ENCODE assay signal across 11 cellular contexts in genomic region chr2:54581326-54582039, GRCh38.
DNase-seq lines count a peak whose midpoint lies in the region; ATAC-seq and TF ChIP-seq lines count a peak whose summit lies in the region.
"Had no signal": no experiment of that assay in that cellular context is flagged by ENCODE, and none has a peak within 500 bp of the region (broad histone marks: within the 10 kb centered on the region; RNA-seq: fewer than 3 reads in every experiment).

No MANE protein-coding gene starts in this region.

- no peak for TF ChIP-seq CTCF in A673 (conservative IDR thresholded peaks at IDR 0.05; ENCODE audit: low read depth, low read length)
- TF ChIP-seq CTCF in type B pancreatic cell (conservative IDR thresholded peaks at IDR 0.05) = no peak

- POLR2A ChIA-PET in A673 (lab: Charles Lee; ENCODE audit: low non-redundant PET) = no interaction called here

- no peak overlapping the region for H3K4me3 Mint-ChIP-seq in type B pancreatic cell

- DNase-seq in GF-D8 (lab: John Stamatoyannopoulos, UW) = peak; percentile 72
- peak; percentile 69 for DNase-seq in NCI-H82 (lab: John Stamatoyannopoulos, UW)
- peak; percentile 66 for DNase-seq in germinal center (ENCODE audit: low spot score)
- no peak for DNase-seq in A673 (ENCODE audit: low spot score)
- DNase-seq in H7 = no peak
- no peak for DNase-seq in dedifferentiated amniotic fluid mesenchymal stem cell (ENCODE audit: extremely low spot score)
- no peak for DNase-seq in type B pancreatic cell (ENCODE audit: extremely low spot score, unreplicated experiment)
- DNase-seq: stimulated activated CD4-positive, alpha-beta T cell treated with anti-CD3 and anti-CD28 coated beads, Interleukin-4, amount 100 ng/mL, for 4 hours; T-helper 9 cell had no signal

- no TSS peak for BruUV-seq in A673 (replicated peaks; lab: Mats Ljungman, UMichigan)

- ATAC-seq in GM19351 (IDR thresholded peaks at IDR 0.05; ENCODE audit: unreplicated experiment) = peak; percentile 33

- H3K36me3 ChIP-seq in A673 (ENCODE audit: insufficient read depth, low read length, poor library complexity, severe bottlenecking) (no peaks in the 10 kb centered on the region), H7 (replicated peaks; ENCODE audit: control insufficient read depth, insufficient read depth, low read length) (no peaks in the 10 kb centered on the region)

- H3K27me3 ChIP-seq in A673 (replicated peaks; ENCODE audit: insufficient read depth, low read depth, low read length, poor library complexity) = no peaks in the 10 kb centered on the region
- H3K27me3 ChIP-seq in H7 (ENCODE audit: control insufficient read depth, insufficient read depth, low read length) = no peaks in the 10 kb centered on the region

- no peaks in the 10 kb centered on the region for H3K27me3 Mint-ChIP-seq in type B pancreatic cell
- H3K27me3 Mint-ChIP-seq: brain had no signal

- peaks cover 78% of the 10 kb centered on the region for H3K4me1 ChIP-seq in A673 (ENCODE audit: insufficient read depth, low read length, poor library complexity, severe bottlenecking)

- H3K27ac ChIP-seq in A673 (ENCODE audit: low read depth, low read length, poor library complexity, severe bottlenecking) = no peak overlapping the region

- peaks cover 8% of the 10 kb centered on the region for H3K36me3 Mint-ChIP-seq in type B pancreatic cell

- no peaks in the 10 kb centered on the region for H3K9me3 ChIP-seq in A673 (ENCODE audit: low read depth, low read length, poor library complexity, severe bottlenecking)

- no peaks in the 10 kb centered on the region for H3K9me3 Mint-ChIP-seq in type B pancreatic cell
- H3K9me3 Mint-ChIP-seq: brain had no signal

- H3K27ac Mint-ChIP-seq in type B pancreatic cell = no peak overlapping the region

- intact Hi-C loops in A673 (cut with micrococcal nuclease; ENCODE audit: unreplicated experiment) = no loop called here

- H3K4me1 Mint-ChIP-seq in type B pancreatic cell (ENCODE audit: unreplicated experiment) = peaks cover 73% of the 10 kb centered on the region

- CTCF ChIA-PET in A673 (lab: Charles Lee) = no interaction called here

- no peak overlapping the region for H3K4me3 ChIP-seq in A673 (ENCODE audit: low read depth, low read length, poor library complexity, severe bottlenecking)
- no peak overlapping the region for H3K4me3 ChIP-seq in H7 (ENCODE audit: insufficient read depth, low read depth, low read length)

Comparison
In these comparisons a context has a peak if more than half of its experiments do, and no peak if none do; other contexts are left out.
1. DNase-seq: peak in GF-D8 (single experiment), NCI-H82 (single experiment) and germinal center (single experiment); none in A673 (single experiment), H7 (single experiment), dedifferentiated amniotic fluid mesenchymal stem cell (single experiment) and type B pancreatic cell (single experiment).